In genomic region chr3:121894191-121894990, GRCh38 we compare ENCODE assay signal across 13 cellular contexts. TPM values are rescaled to one million over a fixed set of nuclear protein-coding genes. Genes with fewer than 3 reads are reported as not detected.
DNase-seq lines count a peak whose midpoint lies in the region; ATAC-seq, FAIRE-seq and TF ChIP-seq lines count a peak whose summit lies in the region.
"Had no signal": no experiment of that assay in that cellular context is flagged by ENCODE, and none has a peak within 500 bp of the region (broad histone marks: within the 10 kb centered on the region; RNA-seq: fewer than 3 reads in every experiment).

SLC15A2 (plus strand) TSS chr3:121894401; CDS start chr3:121894477, 76 bp downstream.

- H3K4me2 ChIP-seq in H1 (ENCODE audit: insufficient read depth in 1 of 2, low read depth in 2 of 2, low read length in 2 of 2), result peak within 1 kb of the TSS; percentile 65 to 80

- 0 out of 2 replicates have a peak within 1 kb of the TSS, but pooled peaks have one; percentile 22 for H2AFZ ChIP-seq in H1 (ENCODE audit: low read length)

- H3K18ac ChIP-seq in H1 (ENCODE audit: extremely low read depth, low read length), result peak within 1 kb of the TSS; percentile 17

- peak within 1 kb of the TSS; percentile 53 for H4K91ac ChIP-seq in H1 (replicated peaks; ENCODE audit: insufficient read length, low read length)

- no peaks in the 10 kb centered on the region; a peak in 1 of 8 replicates for H3K36me3 ChIP-seq in H1 (ENCODE audit: control insufficient read depth in 2 of 4, insufficient read depth in 4 of 4, low read length in 3 of 4)
- H3K36me3 ChIP-seq in stomach, result no peaks in the 10 kb centered on the region

- peak; percentile 82 for FAIRE-seq in H1 (lab: Jason Lieb, UNC)

- peak within 1 kb of the TSS in 2 of 4 experiments; percentile 8 to 58; a peak in 1 of 7 replicates for H3K9ac ChIP-seq in H1 (replicated peaks in 1 of 4; ENCODE audit: extremely low read depth in 1 of 4, low read depth in 3 of 4, low read length in 3 of 4)

- no peak for TF ChIP-seq RAD21 in H1 (IDR thresholded peaks at IDR 0.05 in 1 of 2, conservative IDR thresholded peaks at IDR 0.05 in 1 of 2; ENCODE audit: low read depth in 2 of 2, low read length in 2 of 2)

- no peak within 1 kb of the TSS for H3K23ac ChIP-seq in H1 (ENCODE audit: insufficient read length)

- no peak within 1 kb of the TSS for H4K8ac ChIP-seq in H1 (ENCODE audit: extremely low read depth, insufficient read depth, low read length)

- peak within 1 kb of the TSS; percentile 60 for H3K56ac ChIP-seq in H1 (replicated peaks; ENCODE audit: insufficient read length, low read depth, low read length)

- H3K4me3 Mint-ChIP-seq in immature natural killer cell, result no peak within 1 kb of the TSS
- H3K4me3 Mint-ChIP-seq: effector memory CD8-positive, alpha-beta T cell; mesothelial cell of epicardium had no signal

- no peak within 1 kb of the TSS for H2AK5ac ChIP-seq in H1 (ENCODE audit: low read depth, low read length)

- H2BK120ac ChIP-seq in H1 (replicated peaks; ENCODE audit: low read depth, low read length), result peak within 1 kb of the TSS; percentile 93

- H3K4me3 ChIP-seq in H1 (ENCODE audit: extremely low read depth in 1 of 4, insufficient read depth in 2 of 4, low read depth in 3 of 4, low read length in 4 of 4) (peak within 1 kb of the TSS; percentile 18 to 48 (median 23); a peak in 7 of 8 replicates), stomach (no peak within 1 kb of the TSS)

- POLR2A ChIA-PET in H1 (lab: Charles Lee; ENCODE audit: partially characterized antibody), result interaction anchor here (0.6 to 1.6 kb wide), 5 partner anchors 20 to 101 kb away, joined by 3 read pairs; no protein-coding TSS in a partner anchor

- H2BK15ac ChIP-seq in H1 (ENCODE audit: low read length), result no peak within 1 kb of the TSS

- H3K4ac ChIP-seq in H1 (replicated peaks; ENCODE audit: insufficient read length, low read depth, low read length), result peak within 1 kb of the TSS; percentile 75

- peak; percentile 60 for ATAC-seq in left lobe of liver
- ATAC-seq in HG02642 (IDR thresholded peaks at IDR 0.05; ENCODE audit: poor library complexity, unreplicated experiment), result no peak
- ATAC-seq: effector memory CD8-positive, alpha-beta T cell had no signal

- intact Hi-C loops in stomach (cut with DNase I; ENCODE audit: low total_unique reads), result no loop called here

- H3K27me3 Mint-ChIP-seq in immature natural killer cell (ENCODE audit: low read depth in 3 of 3), result no peaks in the 10 kb centered on the region
- H3K27me3 Mint-ChIP-seq: effector memory CD8-positive, alpha-beta T cell; IgD-negative memory B cell had no signal

- no peaks in the 10 kb centered on the region for H3K23me2 ChIP-seq in H1 (ENCODE audit: low read depth, low read length)

- TF ChIP-seq POLR2A in H1 (IDR thresholded peaks at IDR 0.05; ENCODE audit: control extremely low read depth in 1 of 2, low read depth in 2 of 2, low read length in 2 of 2) (peak in 1 of 2 experiments; percentile 64; a peak in 2 of 3 replicates), stomach (IDR thresholded peaks at IDR 0.05) (no peak)

- peak within 1 kb of the TSS; percentile 37; the same call in 1 of the 2 replicates for H2BK5ac ChIP-seq in H1 (ENCODE audit: low read depth, low read length)

- WGBS in H1 (ENCODE audit: extremely low coverage in 1 of 2, insufficient coverage in 1 of 2, insufficient read length in 1 of 2, insufficient replicate concordance in 2 of 2, low coverage in 1 of 2, low lambda C conversion rate in 2 of 2, missing lambda C conversion rate in 1 of 2), 2 experiments, result 7% methylated on average over 3 of the region's 3 CpGs; no CpG with 5 or more reads in 1 of the 2 experiments
- 10 to 22% (median 18%) methylated on average over 3 of the region's 3 CpGs for WGBS in stomach, 5 donors

- no peak within 1 kb of the TSS for H3K14ac ChIP-seq in H1 (ENCODE audit: insufficient read length)

- H3K4me1 ChIP-seq in H1 (replicated peaks in 1 of 4; ENCODE audit: control insufficient read depth in 3 of 4, insufficient read depth in 4 of 4, low read length in 3 of 4), result peaks cover 0 to 16% (median 8%) of the 10 kb centered on the region in 4 experiments; a peak in 5 of 7 replicates
- peaks cover 0 to 17% (median 10%) of the 10 kb centered on the region in 4 donors for H3K4me1 ChIP-seq in stomach

- no peaks in the 10 kb centered on the region for H3K79me1 ChIP-seq in H1 (ENCODE audit: low read depth, low read length)

- H2BK12ac ChIP-seq in H1 (ENCODE audit: low read depth, low read length), result no peak within 1 kb of the TSS; the same call in 1 of the 2 replicates

- no peaks in the 10 kb centered on the region for H3K79me2 ChIP-seq in H1 (ENCODE audit: control insufficient read depth in 1 of 2, insufficient read depth in 2 of 2, low read length in 2 of 2)

- H3K27ac ChIP-seq in H1 (ENCODE audit: low read depth, low read length) (peak within 1 kb of the TSS; percentile 81), stomach (no peak within 1 kb of the TSS)

- TF ChIP-seq CTCF in H1 (IDR thresholded peaks at IDR 0.05; ENCODE audit: control extremely low read depth in 1 of 3, insufficient read depth in 1 of 3, low read depth in 1 of 3, low read length in 3 of 3), result no peak
- TF ChIP-seq CTCF in stomach (IDR thresholded peaks at IDR 0.05), result no peak

- CTCF ChIA-PET in H1 (lab: Charles Lee; ENCODE audit: partially characterized antibody), result interaction anchor here (0.9 to 2.7 kb wide), 7 partner anchors 11 to 101 kb away, joined by 3 to 17 read pairs (median 4); no protein-coding TSS in a partner anchor

- H3K27me3 ChIP-seq in H1 (replicated peaks in 1 of 4; ENCODE audit: control insufficient read depth in 3 of 4, extremely low read depth in 1 of 4, insufficient read depth in 3 of 4, low read length in 3 of 4) (no peaks in the 10 kb centered on the region; a peak in 1 of 7 replicates), stomach (no peaks in the 10 kb centered on the region)

- DNase-seq in NCI-H2196 treated with DMSO at 0.1 percent for 48 hours (lab: John Stamatoyannopoulos, UW; ENCODE audit: unreplicated experiment), result peak; percentile 38
- peak in 1 of 2 experiments; percentile 10 for DNase-seq in H1 (ENCODE audit: low read depth in 1 of 2, low spot score in 2 of 2)
- DNase-seq in left lobe of liver (ENCODE audit: low spot score), result no peak
- peak; percentile 45 for DNase-seq in stomach
- no peak for DNase-seq in NK-92 treated with Interleukin-12 subunit alpha and Interleukin-12 subunit beta, amount 100 ng/mL, for 24 hours (lab: John Stamatoyannopoulos, UW)
- DNase-seq in immature natural killer cell, result no peak
- no peak for DNase-seq in amniotic stem cell (lab: John Stamatoyannopoulos, UW)
- DNase-seq: activated T-cell treated with anti-CD3 and anti-CD28 coated beads, Interleukin-2, amount 50 U/mL, for 48 hours; effector memory CD8-positive, alpha-beta T cell; T-helper 1 cell had no signal

- TF ChIP-seq EP300 in H1 (IDR thresholded peaks at IDR 0.05; ENCODE audit: borderline replicate concordance in 1 of 2, low read depth in 2 of 2, low read length in 2 of 2) (peak in 1 of 2 experiments; percentile 44; a peak in 1 of 3 replicates), stomach (IDR thresholded peaks at IDR 0.05) (no peak)

- peak within 1 kb of the TSS; percentile 42 for H4K5ac ChIP-seq in H1 (ENCODE audit: insufficient read length, low read depth, low read length)

- no peaks in the 10 kb centered on the region for H4K20me1 ChIP-seq in H1 (replicated peaks in 1 of 2; ENCODE audit: control insufficient read depth in 1 of 2, insufficient read depth in 2 of 2, low read length in 2 of 2)

- H3K4me1 Mint-ChIP-seq in immature natural killer cell, result no peaks in the 10 kb centered on the region

- no peaks in the 10 kb centered on the region for H3K9me3 Mint-ChIP-seq in immature natural killer cell
- H3K9me3 Mint-ChIP-seq: effector memory CD8-positive, alpha-beta T cell; IgD-negative memory B cell had no signal

- H3K27ac Mint-ChIP-seq in immature natural killer cell, result no peak within 1 kb of the TSS
- H3K27ac Mint-ChIP-seq: mesothelial cell of epicardium had no signal

- peaks cover 0 to 12% (median 6%) of the 10 kb centered on the region in 3 donors for H3K36me3 Mint-ChIP-seq in immature natural killer cell

- no peaks in the 10 kb centered on the region for H3K9me3 ChIP-seq in H1 (ENCODE audit: insufficient read depth in 2 of 2, low read depth in 1 of 2, low read length in 1 of 2)
- H3K9me3 ChIP-seq in stomach, result no peaks in the 10 kb centered on the region

- 0 out of 2 replicates have a peak within 1 kb of the TSS, but pooled peaks have one; percentile 43 for H2BK20ac ChIP-seq in H1 (ENCODE audit: low read length)

TF ChIP-seq in H1, 55 proteins besides CTCF, POLR2A, EP300 and RAD21 (continues in another document):
- TF ChIP-seq SAP30 (IDR thresholded peaks at IDR 0.05; ENCODE audit: insufficient read depth, insufficient replicate concordance, low read length) (no peak), TAF7 (optimal IDR thresholded peaks at IDR 0.05; ENCODE audit: borderline replicate concordance, low read depth, low read length) (peak; percentile 67), EZH2 (IDR thresholded peaks at IDR 0.05; ENCODE audit: low read depth, low read length, severe bottlenecking) (no peak), TAF1 (IDR thresholded peaks at IDR 0.05; ENCODE audit: low read depth, low read length) (peak; percentile 60; the same call in 1 of the 2 replicates)

RNA-seq across cellular contexts. Expression of gene SLC15A2, which starts in this region (rescaled TPM):
- total RNA-seq in H1 (2021; fragmentation: NEBNext Ultra II Directional; extraction: Animal tissue kit (Norgen Biotek cat#: 25700)), result 1.8 and 2.0 TPM in 2 replicates
- polyA plus RNA-seq in H1 (2011; rRNA removed) (2.1 and 3.6 TPM in 2 replicates), stomach (1 to 10 TPM in 1 of 3 donors, under 1 TPM in 1, not detected in 1; 0.44 to 3.0 TPM), immature natural killer cell (under 1 TPM in 2 of 3 donors, not detected in 1; 0.27 to 0.28 TPM)
- polyA plus RNA-seq in H1 (2011; cell fraction: cytosol; rRNA removed), result 2.5 TPM
- polyA plus RNA-seq in H1 (2011; cell fraction: nucleus; rRNA removed), result 3.4 TPM
- 3.2 to 4.3 TPM (median 3.9 TPM) in 4 replicates for polyA plus RNA-seq in H1 (2012, experiment 1 of 2)
- 0.17 TPM for polyA plus RNA-seq in H1 (2012, experiment 2 of 2)
- 1.3 TPM for polyA plus RNA-seq in H1 (2013, experiment 1 of 2)
- polyA plus RNA-seq in H1 (2013, experiment 2 of 2), result 1.1 TPM
- 10.1 and 20.3 TPM in 2 replicates for polyA minus RNA-seq in H1 (2011; rRNA and poly(A)+ RNA removed)
- polyA minus RNA-seq in H1 (2011; cell fraction: cytosol; rRNA and poly(A)+ RNA removed), result 2.6 TPM
- 8.4 TPM for polyA minus RNA-seq in H1 (2011; cell fraction: nucleus; rRNA and poly(A)+ RNA removed)
- total RNA-seq in left lobe of liver (1.5 TPM), stomach (10 to 100 TPM in 2 of 5 donors, 1 to 10 TPM in 2, not detected in 1; 1.3 to 16.5 (median 11.4) TPM)

Comparison
In these comparisons a context has a peak if more than half of its experiments do, and no peak if none do; other contexts are left out.
1. DNase-seq: peak in NCI-H2196 treated with DMSO at 0.1 percent for 48 hours (single experiment) and stomach (single experiment); none in left lobe of liver (single experiment), NK-92 treated with Interleukin-12 subunit alpha and Interleukin-12 subunit beta, amount 100 ng/mL, for 24 hours (single experiment), immature natural killer cell (0 of 3) and amniotic stem cell (single experiment).
2. H3K4me3 ChIP-seq: peak in H1 (4 of 4); none in stomach (0 of 4).